In genomic region chr20:1075564-1075963, GRCh38 we compare ENCODE assay signal across 23 cellular contexts. TPM values are rescaled to one million over a fixed set of nuclear protein-coding genes. Genes with fewer than 3 reads are reported as not detected.
DNase-seq lines count a peak whose midpoint lies in the region; ATAC-seq and TF ChIP-seq lines count a peak whose summit lies in the region.
"Had no signal": no experiment of that assay in that cellular context is flagged by ENCODE, and none has a peak within 500 bp of the region (broad histone marks: within the 10 kb centered on the region; RNA-seq: fewer than 3 reads in every experiment).

No MANE protein-coding gene starts in this region.

- peaks cover 2 to 26% (median 3%) of the 10 kb centered on the region in 7 donors for H3K9me3 Mint-ChIP-seq in naive B cell

- DNase-seq in GM13976 (ENCODE audit: low spot score): peak; percentile 45
- peak; percentile 7 for DNase-seq in naive B cell
- DNase-seq in stimulated activated CD4-positive, alpha-beta T cell treated with anti-CD3 and anti-CD28 coated beads, Interleukin-4, amount 100 ng/mL, for 4 hours: no peak
- DNase-seq in amniotic stem cell (lab: John Stamatoyannopoulos, UW): no peak
- DNase-seq in BE2C: no peak
- DNase-seq in posterior cingulate gyrus: no peak
- DNase-seq: activated CD4-positive, alpha-beta T cell treated with anti-CD3 and anti-CD28 coated beads for 48 hours; activated CD8-positive, alpha-beta memory T cell treated with anti-CD3 and anti-CD28 coated beads, Interleukin-2, amount 50 U/mL, for 4 hours; activated effector memory CD4-positive, alpha-beta T cell treated with anti-CD3 and anti-CD28 coated beads, Interleukin-2, amount 50 U/mL, for 16 hours; adrenal gland; cortex of kidney; head of caudate nucleus; IMR-90; NCI-H1436; NCI-H524 treated with DMSO at 0.1 percent for 48 hours; nucleus accumbens; stimulated activated CD4-positive, alpha-beta T cell treated with anti-CD3 and anti-CD28 coated beads, Interleukin-4, amount 100 ng/mL, for 1 hour; SW 1271 had no signal

- no peak overlapping the region for H3K27ac ChIP-seq in OCI-LY3 (ENCODE audit: low read length)
- H3K27ac ChIP-seq: adrenal gland, breast epithelium, HL-60 had no signal

- peak overlapping the region; percentile 50 for H3K4me2 ChIP-seq in OCI-LY3 (ENCODE audit: low read length)
- H3K4me2 ChIP-seq: smooth muscle cell had no signal

- peak overlapping the region in 1 of 6 donors; percentile 42 for H3K27ac Mint-ChIP-seq in naive B cell

- H3K4me1 Mint-ChIP-seq in naive B cell: peaks cover 5 to 8% (median 6%) of the 10 kb centered on the region in 3 donors

- peaks cover 0 to 4% of the 10 kb centered on the region in 2 donors for H3K36me3 Mint-ChIP-seq in naive B cell

- H3K79me2 ChIP-seq in OCI-LY3 (ENCODE audit: low read length): no peaks in the 10 kb centered on the region

- no peaks in the 10 kb centered on the region for H3K27me3 ChIP-seq in OCI-LY3 (ENCODE audit: low read depth, low read length)
- H3K27me3 ChIP-seq in BE2C: no peaks in the 10 kb centered on the region
- H3K27me3 ChIP-seq: adrenal gland, breast epithelium had no signal

- no peak overlapping the region for H3K4me3 Mint-ChIP-seq in naive B cell

- ATAC-seq in GM19463 (IDR thresholded peaks at IDR 0.05; ENCODE audit: unreplicated experiment) (peak; percentile 68), naive B cell (ENCODE audit: low read depth in 2 of 2) (peak; percentile 75 to 92)

- intact Hi-C loops in posterior cingulate gyrus (cut with DNase I): no loop called here

- TF ChIP-seq CTCF in GM13976 (IDR thresholded peaks at IDR 0.05; ENCODE audit: borderline replicate concordance, control extremely low read depth, extremely low read depth, insufficient read depth, missing control alignments) (no peak), OCI-LY3 (IDR thresholded peaks at IDR 0.05; ENCODE audit: low read depth, low read length) (no peak), BE2C (IDR thresholded peaks at IDR 0.05; ENCODE audit: low read depth, low read length) (no peak)

- peaks cover 10% of the 10 kb centered on the region for H3K4me1 ChIP-seq in OCI-LY3 (ENCODE audit: low read length)
- no peaks in the 10 kb centered on the region for H3K4me1 ChIP-seq in BE2C
- H3K4me1 ChIP-seq: adrenal gland, breast epithelium had no signal

- H3K9me3 ChIP-seq in OCI-LY3 (ENCODE audit: insufficient read depth, low read length) (no peaks in the 10 kb centered on the region), BE2C (no peaks in the 10 kb centered on the region)
- H3K9me3 ChIP-seq: adrenal gland, breast epithelium had no signal

- H4K20me1 ChIP-seq in OCI-LY3 (ENCODE audit: insufficient read depth, low read length): no peaks in the 10 kb centered on the region

- no peaks in the 10 kb centered on the region for H3K27me3 Mint-ChIP-seq in naive B cell

- no peak overlapping the region; the same call in 1 of the 2 replicates for H3K9ac ChIP-seq in OCI-LY3 (ENCODE audit: low read length)

- H3K4me3 ChIP-seq in OCI-LY3 (ENCODE audit: low read length): peak overlapping the region; percentile 15; the same call in 1 of the 2 replicates
- H3K4me3 ChIP-seq in BE2C (ENCODE audit: low read depth, low read length): no peak overlapping the region
- H3K4me3 ChIP-seq: adrenal gland, breast epithelium, smooth muscle cell had no signal

- peak overlapping the region; percentile 84 for H2AFZ ChIP-seq in OCI-LY3 (ENCODE audit: low read depth, low read length)

- in situ Hi-C loops in GM13976 (cut with MboI; ENCODE audit: low sequenced_read_pairs, unreplicated experiment): no loop called here

- H3K36me3 ChIP-seq in OCI-LY3 (replicated peaks; ENCODE audit: low read depth, low read length) (no peaks in the 10 kb centered on the region), BE2C (no peaks in the 10 kb centered on the region)
- H3K36me3 ChIP-seq: adrenal gland, breast epithelium had no signal

RNA-seq across cellular contexts. Expression of gene PSMF1, which starts 42.8 kb away (rescaled TPM):
- 100 to 1,000 TPM; 138 to 181 (median 160) TPM for polyA plus RNA-seq in naive B cell (ENCODE audit: low read depth in 6 of 6)
- 124 TPM for polyA plus RNA-seq in BE2C (2012; ENCODE audit: insufficient read depth, insufficient read length, low read depth)

Comparison
In these comparisons a context has a peak if more than half of its experiments do, and no peak if none do; other contexts are left out.
1. DNase-seq: peak in GM13976 (single experiment) and naive B cell (single experiment); none in stimulated activated CD4-positive, alpha-beta T cell treated with anti-CD3 and anti-CD28 coated beads, Interleukin-4, amount 100 ng/mL, for 4 hours (0 of 2), amniotic stem cell (single experiment), BE2C (single experiment) and posterior cingulate gyrus (0 of 10).